In genomic region chr17:4293572-4293971, GRCh38 we compare ENCODE assay signal across 21 cellular contexts. TPM values are rescaled to one million over a fixed set of nuclear protein-coding genes. Genes with fewer than 3 reads are reported as not detected.
DNase-seq lines count a peak whose midpoint lies in the region; ATAC-seq and FAIRE-seq lines count a peak whose summit lies in the region.
"Had no signal": no experiment of that assay in that cellular context is flagged by ENCODE, and none has a peak within 500 bp of the region (broad histone marks: within the 10 kb centered on the region; RNA-seq: fewer than 3 reads in every experiment).

No MANE protein-coding gene starts in this region.

- ATAC-seq in activated CD4-positive, alpha-beta T cell treated with anti-CD3 and anti-CD28 coated beads for 36 hours: no peak
- peak; percentile 82 for ATAC-seq in stimulated activated memory B cell treated with anti-CD40 and anti-IgM and Interleukin-4, amounts not matched to agents 10 μg/mL and 1 μg/mL and 100 μg/mL, for 72 hours
- ATAC-seq in GM21447 (IDR thresholded peaks at IDR 0.05; ENCODE audit: unreplicated experiment): no peak
- ATAC-seq in HG02884 (IDR thresholded peaks at IDR 0.05; ENCODE audit: unreplicated experiment): no peak
- ATAC-seq: HCT116, lower lobe of right lung, Panc1, T-helper 17 cell had no signal

- POLR2A ChIA-PET in activated CD4-positive, alpha-beta T cell treated with anti-CD3 and anti-CD28 coated beads for 36 hours (lab: Charles Lee): interaction anchor here (0.6 kb wide), 1 partner anchor 456 kb away, joined by 4 read pairs; no protein-coding TSS in a partner anchor

- intact Hi-C loops in activated CD4-positive, alpha-beta T cell treated with anti-CD3 and anti-CD28 coated beads, Interleukin-2, amount 10 ng/mL, durations not matched to agents 24 days and 14 days (cut with micrococcal nuclease): no loop called here
- intact Hi-C loops in activated CD4-positive, alpha-beta T cell treated with anti-CD3 and anti-CD28 coated beads for 36 hours (cut with DNase I, micrococcal nuclease): no loop called here

- H3K9me3 Mint-ChIP-seq in activated CD4-positive, alpha-beta T cell treated with anti-CD3 and anti-CD28 coated beads, Interleukin-2, amount 10 ng/mL, durations not matched to agents 24 days and 14 days: no peaks in the 10 kb centered on the region
- no peaks in the 10 kb centered on the region for H3K9me3 Mint-ChIP-seq in activated CD4-positive, alpha-beta T cell treated with anti-CD3 and anti-CD28 coated beads for 36 hours (ENCODE audit: low read depth)
- H3K9me3 Mint-ChIP-seq in stimulated activated memory B cell treated with anti-CD40 and anti-IgM and Interleukin-4, amounts not matched to agents 10 μg/mL and 1 μg/mL and 100 μg/mL, for 72 hours: no peaks in the 10 kb centered on the region
- H3K9me3 Mint-ChIP-seq: activated CD4-positive, alpha-beta memory T cell treated with anti-CD3 and anti-CD28 coated beads, Interleukin-2, amount 10 ng/mL, durations not matched to agents 7 days and 5 days; activated naive CD8-positive, alpha-beta T cell treated with anti-CD3 and anti-CD28 coated beads for 36 hours had no signal

- H3K36me3 Mint-ChIP-seq in activated CD4-positive, alpha-beta T cell treated with anti-CD3 and anti-CD28 coated beads, Interleukin-2, amount 10 ng/mL, durations not matched to agents 24 days and 14 days (ENCODE audit: low read depth): peaks cover 25% of the 10 kb centered on the region
- H3K36me3 Mint-ChIP-seq in activated CD4-positive, alpha-beta T cell treated with anti-CD3 and anti-CD28 coated beads for 36 hours (ENCODE audit: low read depth): peaks cover 12% of the 10 kb centered on the region
- H3K36me3 Mint-ChIP-seq in stimulated activated memory B cell treated with anti-CD40 and anti-IgM and Interleukin-4, amounts not matched to agents 10 μg/mL and 1 μg/mL and 100 μg/mL, for 72 hours: peaks cover 62% of the 10 kb centered on the region

- no peaks in the 10 kb centered on the region for H3K27me3 Mint-ChIP-seq in activated CD4-positive, alpha-beta T cell treated with anti-CD3 and anti-CD28 coated beads, Interleukin-2, amount 10 ng/mL, durations not matched to agents 24 days and 14 days
- H3K27me3 Mint-ChIP-seq in activated CD4-positive, alpha-beta T cell treated with anti-CD3 and anti-CD28 coated beads for 36 hours: no peaks in the 10 kb centered on the region
- no peaks in the 10 kb centered on the region for H3K27me3 Mint-ChIP-seq in stimulated activated memory B cell treated with anti-CD40 and anti-IgM and Interleukin-4, amounts not matched to agents 10 μg/mL and 1 μg/mL and 100 μg/mL, for 72 hours
- H3K27me3 Mint-ChIP-seq: activated CD4-positive, alpha-beta memory T cell treated with anti-CD3 and anti-CD28 coated beads, Interleukin-2, amount 10 ng/mL, durations not matched to agents 7 days and 5 days; activated naive CD8-positive, alpha-beta T cell treated with anti-CD3 and anti-CD28 coated beads for 36 hours; T-helper 17 cell had no signal

- FAIRE-seq in GM19239 (lab: Jason Lieb, UNC): peak; percentile 74
- FAIRE-seq: D721Med, frontal cortex, keratinocyte had no signal

- peaks cover 4% of the 10 kb centered on the region for H3K4me1 Mint-ChIP-seq in activated CD4-positive, alpha-beta T cell treated with anti-CD3 and anti-CD28 coated beads, Interleukin-2, amount 10 ng/mL, durations not matched to agents 24 days and 14 days
- peaks cover 7% of the 10 kb centered on the region for H3K4me1 Mint-ChIP-seq in activated CD4-positive, alpha-beta T cell treated with anti-CD3 and anti-CD28 coated beads for 36 hours
- peaks cover 57% of the 10 kb centered on the region for H3K4me1 Mint-ChIP-seq in stimulated activated memory B cell treated with anti-CD40 and anti-IgM and Interleukin-4, amounts not matched to agents 10 μg/mL and 1 μg/mL and 100 μg/mL, for 72 hours
- H3K4me1 Mint-ChIP-seq: activated CD4-positive, alpha-beta memory T cell treated with anti-CD3 and anti-CD28 coated beads, Interleukin-2, amount 10 ng/mL, durations not matched to agents 7 days and 5 days had no signal

- H3K27ac Mint-ChIP-seq in activated CD4-positive, alpha-beta T cell treated with anti-CD3 and anti-CD28 coated beads, Interleukin-2, amount 10 ng/mL, durations not matched to agents 24 days and 14 days: peak overlapping the region; percentile 3
- H3K27ac Mint-ChIP-seq in activated CD4-positive, alpha-beta T cell treated with anti-CD3 and anti-CD28 coated beads for 36 hours: no peak overlapping the region
- H3K27ac Mint-ChIP-seq in stimulated activated memory B cell treated with anti-CD40 and anti-IgM and Interleukin-4, amounts not matched to agents 10 μg/mL and 1 μg/mL and 100 μg/mL, for 72 hours: peak overlapping the region; percentile 87
- H3K27ac Mint-ChIP-seq: activated CD4-positive, alpha-beta memory T cell treated with anti-CD3 and anti-CD28 coated beads, Interleukin-2, amount 10 ng/mL, durations not matched to agents 7 days and 5 days; activated naive CD8-positive, alpha-beta T cell treated with anti-CD3 and anti-CD28 coated beads for 36 hours; T-helper 17 cell had no signal

- DNase-seq in activated CD4-positive, alpha-beta T cell treated with anti-CD3 and anti-CD28 coated beads, Interleukin-2, amount 10 ng/mL, durations not matched to agents 24 days and 14 days: no peak
- DNase-seq in activated CD4-positive, alpha-beta T cell treated with anti-CD3 and anti-CD28 coated beads for 36 hours: no peak
- no peak for DNase-seq in GM19239 (ENCODE audit: insufficient read length, low spot score)
- DNase-seq in OCI-M1 (lab: John Stamatoyannopoulos, UW): peak; percentile 7
- no peak for DNase-seq in NCI-H1048 (lab: John Stamatoyannopoulos, UW)
- DNase-seq: activated CD4-positive, alpha-beta memory T cell treated with anti-CD3 and anti-CD28 coated beads, Interleukin-2, amount 10 ng/mL, durations not matched to agents 7 days and 5 days; activated naive CD8-positive, alpha-beta T cell treated with anti-CD3 and anti-CD28 coated beads for 36 hours; activated T-cell treated with anti-CD3 and anti-CD28 coated beads, Interleukin-2, amount 50 U/mL, for 1 hour; cerebellar nuclear complex; lower lobe of right lung; occipital lobe; stimulated activated CD4-positive, alpha-beta T cell treated with anti-CD3 and anti-CD28 coated beads, Interleukin-4, amount 100 ng/mL, for 4 hours; T-helper 17 cell had no signal

- no peak overlapping the region for H3K4me3 Mint-ChIP-seq in activated CD4-positive, alpha-beta T cell treated with anti-CD3 and anti-CD28 coated beads, Interleukin-2, amount 10 ng/mL, durations not matched to agents 24 days and 14 days
- H3K4me3 Mint-ChIP-seq in activated CD4-positive, alpha-beta T cell treated with anti-CD3 and anti-CD28 coated beads for 36 hours: no peak overlapping the region
- peak overlapping the region; percentile 11 for H3K4me3 Mint-ChIP-seq in stimulated activated memory B cell treated with anti-CD40 and anti-IgM and Interleukin-4, amounts not matched to agents 10 μg/mL and 1 μg/mL and 100 μg/mL, for 72 hours
- H3K4me3 Mint-ChIP-seq: activated CD4-positive, alpha-beta memory T cell treated with anti-CD3 and anti-CD28 coated beads, Interleukin-2, amount 10 ng/mL, durations not matched to agents 7 days and 5 days; activated naive CD8-positive, alpha-beta T cell treated with anti-CD3 and anti-CD28 coated beads for 36 hours; T-helper 17 cell had no signal

- CTCF ChIA-PET in activated CD4-positive, alpha-beta T cell treated with anti-CD3 and anti-CD28 coated beads for 36 hours (lab: Charles Lee): interaction anchor here (1.5 kb wide), 1 partner anchor 78 kb away, joined by 4 read pairs; no protein-coding TSS in a partner anchor

RNA-seq across cellular contexts. Expression of gene ANKFY1, which starts 29.8 kb away (rescaled TPM):
- 53.1 and 53.6 TPM in 2 replicates for total RNA-seq in activated CD4-positive, alpha-beta T cell treated with anti-CD3 and anti-CD28 coated beads, Interleukin-2, amount 10 ng/mL, durations not matched to agents 24 days and 14 days
- 10 to 100 TPM; 39.8 to 40.7 TPM for total RNA-seq in activated CD4-positive, alpha-beta T cell treated with anti-CD3 and anti-CD28 coated beads for 36 hours
